ENCODE assay signal across 11 cellular contexts in the genomic region with DNA sequence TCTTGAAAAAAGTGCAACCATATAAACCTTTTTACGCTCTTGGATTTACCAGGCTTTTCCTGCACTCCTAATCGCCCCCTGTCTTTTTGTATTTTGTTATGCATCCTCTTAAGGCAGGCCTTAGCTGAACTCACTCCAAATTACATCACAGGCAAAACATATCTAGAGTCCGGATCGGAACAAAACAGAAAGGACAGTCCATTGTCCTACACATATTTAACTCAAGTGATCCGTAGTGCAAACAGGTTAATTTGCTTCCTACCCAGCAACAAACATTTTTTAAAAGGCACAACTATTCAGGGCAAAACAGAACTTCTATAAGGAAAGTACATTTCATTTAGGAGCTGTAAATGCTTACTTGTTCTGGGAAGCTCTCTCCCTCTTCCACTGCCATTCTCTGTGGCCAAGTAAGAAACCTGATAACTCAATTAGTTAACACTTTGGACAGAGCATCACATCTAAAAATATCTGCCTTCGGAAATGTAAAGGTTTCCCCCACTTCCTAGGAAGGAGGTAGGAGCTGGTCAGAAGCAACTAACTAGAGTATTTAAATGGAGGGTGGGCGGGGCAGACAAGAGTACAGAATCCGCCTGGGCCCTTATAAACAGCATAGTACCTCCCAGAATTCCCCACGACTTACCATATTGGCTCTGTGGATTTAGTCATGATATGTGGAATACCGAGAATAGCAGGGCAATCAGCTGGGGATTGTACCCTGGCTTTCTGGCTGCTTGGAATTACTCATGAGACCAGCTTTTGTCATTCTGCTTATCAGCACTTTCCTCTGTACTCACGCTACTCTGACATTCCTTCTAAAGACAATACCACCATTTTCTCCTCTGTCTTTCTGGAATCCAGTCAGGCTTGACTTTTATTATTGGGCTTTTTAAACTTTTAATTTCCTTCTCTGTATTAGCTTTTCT.
DNase-seq lines count a peak whose midpoint lies in the region; FAIRE-seq and TF ChIP-seq lines count a peak whose summit lies in the region.
"Had no signal": no experiment of that assay in that cellular context is flagged by ENCODE, and none has a peak within 500 bp of the region (broad histone marks: within the 10 kb centered on the region; RNA-seq: fewer than 3 reads in every experiment).

No MANE protein-coding gene starts in this region.

- H3K27ac ChIP-seq in kidney (ENCODE audit: low read depth in 2 of 2, low read length in 2 of 2): no peak overlapping the region
- H3K27ac ChIP-seq in RWPE1: no peak overlapping the region

- H3K27ac Mint-ChIP-seq in mesothelial cell of epicardium (peak overlapping the region; percentile 87), type B pancreatic cell (no peak overlapping the region)
- H3K27ac Mint-ChIP-seq: activated CD4-positive, alpha-beta T cell treated with anti-CD3 and anti-CD28 coated beads, Interleukin-2, amount 10 ng/mL, durations not matched to agents 24 days and 14 days had no signal

- CTCF ChIA-PET in RWPE1 (lab: Yijun Ruan, JAX): interaction anchor here (0.6 to 0.7 kb wide), 2 partner anchors 19 to 139 kb away, joined by 3 read pairs; no protein-coding TSS in a partner anchor

- no peaks in the 10 kb centered on the region for H3K4me1 ChIP-seq in kidney (ENCODE audit: control insufficient read depth in 1 of 2, insufficient read depth in 1 of 2, low read depth in 1 of 2, low read length in 2 of 2)
- H3K4me1 ChIP-seq: ascending aorta had no signal

- POLR2A ChIA-PET in RWPE1 (lab: Yijun Ruan, JAX; ENCODE audit: low non-redundant PET): no interaction called here

- H3K4me1 Mint-ChIP-seq in mesothelial cell of epicardium: peaks cover 39% of the 10 kb centered on the region
- peaks cover 12% of the 10 kb centered on the region for H3K4me1 Mint-ChIP-seq in type B pancreatic cell (ENCODE audit: unreplicated experiment)
- H3K4me1 Mint-ChIP-seq: activated CD4-positive, alpha-beta T cell treated with anti-CD3 and anti-CD28 coated beads, Interleukin-2, amount 10 ng/mL, durations not matched to agents 24 days and 14 days had no signal

- peak; percentile 70 for DNase-seq in A172 (ENCODE audit: low spot score)
- DNase-seq in NCI-H774 (lab: John Stamatoyannopoulos, UW): peak; percentile 11
- DNase-seq in fibroblast of villous mesenchyme (ENCODE audit: low read depth): peak; percentile 38
- DNase-seq in mesothelial cell of epicardium (ENCODE audit: low spot score in 2 of 2, unreplicated experiment in 2 of 2): no peak
- DNase-seq in NCI-H1694 (lab: John Stamatoyannopoulos, UW): no peak
- DNase-seq in type B pancreatic cell (ENCODE audit: extremely low spot score, unreplicated experiment): no peak
- no peak for DNase-seq in kidney
- DNase-seq in RWPE1 (ENCODE audit: low spot score): no peak
- DNase-seq: activated CD4-positive, alpha-beta T cell treated with anti-CD3 and anti-CD28 coated beads, Interleukin-2, amount 10 ng/mL, durations not matched to agents 24 days and 14 days; stimulated activated CD8-positive, alpha-beta memory T cell treated with anti-CD3 and anti-CD28 coated beads, Interleukin-4, amount 100 ng/mL, for 48 hours had no signal

- no peaks in the 10 kb centered on the region for H3K9me3 ChIP-seq in kidney (ENCODE audit: control insufficient read depth in 1 of 2, low read length in 2 of 2)
- H3K9me3 ChIP-seq: ascending aorta had no signal

- no peak overlapping the region for H3K9ac ChIP-seq in kidney (ENCODE audit: low read length in 2 of 2)

- H3K36me3 Mint-ChIP-seq in mesothelial cell of epicardium (peaks cover 5% of the 10 kb centered on the region), type B pancreatic cell (no peaks in the 10 kb centered on the region)

- H3K9me3 Mint-ChIP-seq in mesothelial cell of epicardium (peaks cover 6% of the 10 kb centered on the region), type B pancreatic cell (peaks cover 5% of the 10 kb centered on the region)
- H3K9me3 Mint-ChIP-seq: activated CD4-positive, alpha-beta T cell treated with anti-CD3 and anti-CD28 coated beads, Interleukin-2, amount 10 ng/mL, durations not matched to agents 24 days and 14 days had no signal

- H3K4me3 Mint-ChIP-seq in mesothelial cell of epicardium: peak overlapping the region; percentile 30
- H3K4me3 Mint-ChIP-seq in type B pancreatic cell: no peak overlapping the region
- H3K4me3 Mint-ChIP-seq: activated CD4-positive, alpha-beta T cell treated with anti-CD3 and anti-CD28 coated beads, Interleukin-2, amount 10 ng/mL, durations not matched to agents 24 days and 14 days had no signal

- H3K27me3 Mint-ChIP-seq in mesothelial cell of epicardium (ENCODE audit: low read depth): no peaks in the 10 kb centered on the region
- no peaks in the 10 kb centered on the region for H3K27me3 Mint-ChIP-seq in type B pancreatic cell
- H3K27me3 Mint-ChIP-seq: activated CD4-positive, alpha-beta T cell treated with anti-CD3 and anti-CD28 coated beads, Interleukin-2, amount 10 ng/mL, durations not matched to agents 24 days and 14 days had no signal

- no peak for FAIRE-seq in kidney (lab: Jason Lieb, UNC)

- TF ChIP-seq CTCF in fibroblast of villous mesenchyme (IDR thresholded peaks at IDR 0.05; ENCODE audit: insufficient read depth, low read depth, low read length) (no peak), mesothelial cell of epicardium (IDR thresholded peaks at IDR 0.05; ENCODE audit: unreplicated experiment) (no peak), type B pancreatic cell (conservative IDR thresholded peaks at IDR 0.05) (no peak), kidney (IDR thresholded peaks at IDR 0.05; ENCODE audit: borderline replicate concordance, extremely low read depth, insufficient read depth) (no peak), RWPE1 (conservative IDR thresholded peaks at IDR 0.05; ENCODE audit: low read depth) (no peak)

- H3K4me3 ChIP-seq in fibroblast of villous mesenchyme (ENCODE audit: low read depth, low read length): no peak overlapping the region
- H3K4me3 ChIP-seq in kidney (ENCODE audit: low read length in 2 of 2): no peak overlapping the region

- intact Hi-C loops in kidney (cut with DNase I): no loop called here

- no peaks in the 10 kb centered on the region for H3K36me3 ChIP-seq in kidney (ENCODE audit: control insufficient read depth in 1 of 2, insufficient read depth in 2 of 2, low read length in 2 of 2)
- H3K36me3 ChIP-seq: ascending aorta had no signal

Comparison
In these comparisons a context has a peak if more than half of its experiments do, and no peak if none do; other contexts are left out.
1. DNase-seq: peak in A172 (single experiment), NCI-H774 (single experiment) and fibroblast of villous mesenchyme (single experiment); none in mesothelial cell of epicardium (0 of 2), NCI-H1694 (single experiment), type B pancreatic cell (single experiment), kidney (single experiment) and RWPE1 (single experiment).